Comparison of ENCODE assay signal across 1 cellular context in the genomic region with DNA sequence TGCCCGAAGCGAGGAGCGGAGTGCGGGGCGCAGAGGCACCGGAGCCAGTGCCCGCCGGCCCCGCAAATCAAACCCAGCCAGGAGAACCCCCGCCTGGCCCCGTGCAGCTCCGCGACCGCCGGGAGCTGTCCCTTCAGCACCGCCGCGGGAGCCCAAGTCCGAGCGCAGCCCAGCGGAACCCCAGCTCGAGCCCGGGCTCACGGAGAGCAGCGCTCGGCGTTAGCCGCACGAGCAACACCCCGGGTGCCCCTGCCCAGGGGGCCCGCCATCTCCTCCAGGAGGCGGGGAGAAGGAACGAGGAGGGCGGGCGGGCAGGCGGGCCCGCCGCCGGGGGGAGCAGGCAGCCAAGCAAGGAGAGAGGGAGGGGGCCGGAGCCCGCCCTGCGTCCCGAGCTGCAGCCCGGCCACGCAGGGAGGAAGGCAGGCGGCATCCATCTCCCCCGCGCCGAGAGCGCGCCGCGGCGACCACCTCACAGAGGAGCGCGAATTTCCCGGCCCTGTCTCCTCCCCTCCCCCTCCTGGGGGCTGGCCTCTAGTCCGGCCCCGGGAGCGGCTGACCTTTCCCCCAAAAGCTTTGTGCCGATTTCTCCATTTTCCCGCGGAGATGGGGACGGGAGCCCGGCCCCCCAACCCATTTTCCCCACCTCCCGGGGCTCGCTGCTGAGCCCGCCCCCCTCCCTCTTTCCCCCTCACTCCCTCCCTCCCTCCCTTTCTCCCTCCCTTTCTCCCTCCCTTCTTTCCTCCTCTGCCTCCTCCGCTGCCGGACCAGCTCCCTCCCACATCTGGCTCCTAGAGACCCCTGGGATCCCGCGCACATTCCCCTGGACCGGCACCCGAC.
TF ChIP-seq lines count a peak whose summit lies in the region.

No MANE protein-coding gene starts in this region.

TF ChIP-seq in IMR-90, 13 proteins besides CTCF, POLR2A, EP300 and RAD21:
- no peak for TF ChIP-seq NFE2L2 (IDR thresholded peaks at IDR 0.05; ENCODE audit: low read depth, low read length)
- no peak for TF ChIP-seq FOS (IDR thresholded peaks at IDR 0.05; ENCODE audit: low read depth, low read length)
- no peak for TF ChIP-seq CHD1 (IDR thresholded peaks at IDR 0.05; ENCODE audit: low read depth, low read length)
- peak; percentile 47; the same call in 1 of the 2 replicates for TF ChIP-seq MAZ (IDR thresholded peaks at IDR 0.05; ENCODE audit: borderline replicate concordance, low read depth, low read length)
- TF ChIP-seq MXI1 (IDR thresholded peaks at IDR 0.05; ENCODE audit: borderline replicate concordance, low read depth, low read length), result peak; percentile 93
- TF ChIP-seq BHLHE40 (IDR thresholded peaks at IDR 0.05; ENCODE audit: low read depth, low read length), result peak; percentile 85
- TF ChIP-seq MAFK (IDR thresholded peaks at IDR 0.05; ENCODE audit: low read depth, low read length), result no peak
- TF ChIP-seq SMC3 (IDR thresholded peaks at IDR 0.05; ENCODE audit: low read depth, low read length), result no peak
- TF ChIP-seq RFX5 (IDR thresholded peaks at IDR 0.05; ENCODE audit: low read depth, low read length), result no peak
- no peak for TF ChIP-seq RCOR1 (IDR thresholded peaks at IDR 0.05; ENCODE audit: insufficient replicate concordance, low read length)
- TF ChIP-seq, protein P1, sequence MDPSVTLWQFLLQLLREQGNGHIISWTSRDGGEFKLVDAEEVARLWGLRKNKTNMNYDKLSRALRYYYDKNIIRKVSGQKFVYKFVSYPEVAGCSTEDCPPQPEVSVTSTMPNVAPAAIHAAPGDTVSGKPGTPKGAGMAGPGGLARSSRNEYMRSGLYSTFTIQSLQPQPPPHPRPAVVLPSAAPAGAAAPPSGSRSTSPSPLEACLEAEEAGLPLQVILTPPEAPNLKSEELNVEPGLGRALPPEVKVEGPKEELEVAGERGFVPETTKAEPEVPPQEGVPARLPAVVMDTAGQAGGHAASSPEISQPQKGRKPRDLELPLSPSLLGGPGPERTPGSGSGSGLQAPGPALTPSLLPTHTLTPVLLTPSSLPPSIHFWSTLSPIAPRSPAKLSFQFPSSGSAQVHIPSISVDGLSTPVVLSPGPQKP (IDR thresholded peaks at IDR 0.05; ENCODE audit: borderline replicate concordance, low read depth, low read length), result no peak
- no peak for TF ChIP-seq CEBPB (IDR thresholded peaks at IDR 0.05; ENCODE audit: low read depth, low read length)
